14 cellular contexts compared by ENCODE assay signal in the genomic region with DNA sequence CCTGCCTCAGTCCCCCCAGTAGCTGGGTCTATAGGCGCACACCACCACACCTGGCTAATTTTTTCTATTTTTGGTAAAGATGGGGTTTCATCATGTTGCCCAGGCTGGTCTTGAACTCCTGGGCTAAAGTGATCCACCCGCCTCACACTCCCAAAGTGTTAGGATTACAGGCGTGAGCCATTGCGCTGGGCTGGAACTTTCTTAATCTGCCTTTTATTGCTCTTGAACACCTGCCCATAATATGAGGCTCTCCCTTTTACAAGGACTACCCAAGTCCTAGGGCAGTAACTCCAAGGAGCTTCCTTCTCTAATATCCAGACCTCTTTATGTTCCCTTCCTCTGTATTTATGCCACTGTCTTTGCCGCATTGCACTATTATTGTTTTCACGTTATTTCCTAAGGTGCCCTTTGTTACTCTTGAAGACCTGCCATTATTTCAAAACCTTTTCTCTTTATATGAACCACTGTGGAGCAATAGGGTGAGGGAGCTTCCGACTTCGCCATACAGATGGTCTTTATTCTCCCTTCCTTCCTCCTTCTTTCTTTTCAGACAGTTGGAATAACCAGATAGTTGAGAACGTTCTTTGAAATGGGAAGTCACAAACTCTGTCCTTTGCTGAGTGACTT.
"Had no signal": no experiment of that assay in that cellular context is flagged by ENCODE, and none has a peak within 500 bp of the region (broad histone marks: within the 10 kb centered on the region; RNA-seq: fewer than 3 reads in every experiment).

No MANE protein-coding gene starts in this region.

- H3K9me3 ChIP-seq: psoas muscle had no signal

- H3K4me1 ChIP-seq: psoas muscle had no signal

- ATAC-seq: activated T-cell treated with anti-CD3 and anti-CD28 coated beads, Interleukin-2, amount 50 U/mL, for 4 hours; esophagus mucosa; left cardiac atrium; natural killer cell treated with Interleukin-12 subunit alpha and Interleukin-12 subunit beta and Interleukin-15 and Interleukin-18, amount 100 ng/mL, for 72 hours; psoas muscle; stimulated activated naive B cell treated with anti-CD40 and anti-IgM and Interleukin-4, amounts not matched to agents 10 μg/mL and 1 μg/mL and 100 μg/mL, for 72 hours had no signal

- H3K27ac ChIP-seq: psoas muscle had no signal

- DNase-seq: activated CD4-positive, alpha-beta memory T cell treated with anti-CD3 and anti-CD28 coated beads for 36 hours; activated CD4-positive, alpha-beta T cell treated with anti-CD3 and anti-CD28 coated beads for 1 hour; activated gamma-delta T cell; activated naive CD8-positive, alpha-beta T cell treated with anti-CD3 and anti-CD28 coated beads for 36 hours; activated T-cell treated with anti-CD3 and anti-CD28 coated beads, Interleukin-2, amount 50 U/mL, for 4 hours; immature natural killer cell; left cardiac atrium; psoas muscle; stimulated activated CD4-positive, alpha-beta T cell treated with anti-CD3 and anti-CD28 coated beads, Interleukin-2, amount 100 ng/mL, for 24 hours; stimulated activated naive B cell treated with anti-CD40 and anti-IgM and Interleukin-4, amounts not matched to agents 10 μg/mL and 1 μg/mL and 100 μg/mL, for 72 hours; substantia nigra; trophoblast cell had no signal

- H3K4me3 ChIP-seq: psoas muscle had no signal
